Comparison of ENCODE assay signal across 3 cellular contexts in the genomic region with DNA sequence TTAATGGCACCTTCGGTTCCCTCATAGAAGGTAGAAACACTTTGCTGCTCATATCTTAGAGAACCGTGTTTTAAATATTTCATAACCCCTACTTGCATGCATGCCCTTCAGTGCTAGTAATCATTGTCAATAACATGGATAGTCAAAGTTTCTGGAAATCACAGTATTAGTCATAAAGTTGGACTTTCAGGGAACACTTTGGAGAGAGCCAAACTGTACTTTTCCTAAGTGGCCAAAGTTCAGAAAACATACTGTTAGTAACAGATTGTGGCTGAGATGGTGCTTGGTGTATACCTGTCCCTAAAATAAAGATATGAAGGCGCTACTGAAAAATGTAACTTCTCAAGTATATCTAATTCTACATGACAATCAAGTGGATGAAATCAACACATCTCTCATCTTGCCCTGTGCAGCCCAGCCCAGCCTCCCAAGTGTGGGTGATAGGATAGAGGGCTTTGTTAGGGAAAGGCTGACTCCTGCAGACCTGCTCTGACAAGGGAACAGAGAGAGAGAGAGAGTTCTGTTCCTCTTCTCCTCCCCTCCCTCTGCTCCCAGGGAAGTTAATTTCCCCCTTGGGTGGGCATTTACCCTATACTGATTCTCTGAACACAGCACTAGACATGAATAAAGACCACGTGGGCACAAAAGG.
TF ChIP-seq lines count a peak whose summit lies in the region.

No MANE protein-coding gene starts in this region.

TF ChIP-seq in GM23338, 12 proteins besides CTCF, POLR2A, EP300 and RAD21:
- no peak for TF ChIP-seq ETS1 (IDR thresholded peaks at IDR 0.05)
- no peak for TF ChIP-seq EZH2 (IDR thresholded peaks at IDR 0.05; ENCODE audit: low read depth, unreplicated experiment)
- no peak for TF ChIP-seq CREB1 (CRISPR knock-in tag; IDR thresholded peaks at IDR 0.05; ENCODE audit: low read depth)
- no peak for TF ChIP-seq POLR2AphosphoS5 (IDR thresholded peaks at IDR 0.05; ENCODE audit: low read depth)

TF ChIP-seq in H1, 55 proteins besides CTCF, POLR2A, EP300 and RAD21:
- TF ChIP-seq POLR2AphosphoS5 (IDR thresholded peaks at IDR 0.05; ENCODE audit: low read depth, low read length) (no peak), RFX5 (IDR thresholded peaks at IDR 0.05; ENCODE audit: borderline replicate concordance, low read depth, low read length) (no peak), TCF12 (IDR thresholded peaks at IDR 0.05; ENCODE audit: low read depth, low read length) (no peak), CBX5 (IDR thresholded peaks at IDR 0.05; ENCODE audit: low read depth, low read length) (no peak), KDM4A (IDR thresholded peaks at IDR 0.05; ENCODE audit: low read depth, low read length, severe bottlenecking) (no peak), SIX5 (IDR thresholded peaks at IDR 0.05; ENCODE audit: low read depth, low read length) (no peak), JUND (IDR thresholded peaks at IDR 0.05; ENCODE audit: low read length) (no peak), SP1 (IDR thresholded peaks at IDR 0.05; ENCODE audit: low read depth, low read length) (no peak), ATF2 (IDR thresholded peaks at IDR 0.05; ENCODE audit: low read length) (no peak), BCL11A (IDR thresholded peaks at IDR 0.05; ENCODE audit: low read depth in 2 of 2, low read length in 2 of 2) (no peak), SUZ12 (IDR thresholded peaks at IDR 0.05; ENCODE audit: low read length) (no peak), NANOG (IDR thresholded peaks at IDR 0.05; ENCODE audit: insufficient read depth, low read depth, low read length, poor library complexity, severe bottlenecking) (no peak)

TF ChIP-seq in HepG2, 621 proteins besides CTCF, POLR2A, EP300 and RAD21:
- TF ChIP-seq, protein P1, sequence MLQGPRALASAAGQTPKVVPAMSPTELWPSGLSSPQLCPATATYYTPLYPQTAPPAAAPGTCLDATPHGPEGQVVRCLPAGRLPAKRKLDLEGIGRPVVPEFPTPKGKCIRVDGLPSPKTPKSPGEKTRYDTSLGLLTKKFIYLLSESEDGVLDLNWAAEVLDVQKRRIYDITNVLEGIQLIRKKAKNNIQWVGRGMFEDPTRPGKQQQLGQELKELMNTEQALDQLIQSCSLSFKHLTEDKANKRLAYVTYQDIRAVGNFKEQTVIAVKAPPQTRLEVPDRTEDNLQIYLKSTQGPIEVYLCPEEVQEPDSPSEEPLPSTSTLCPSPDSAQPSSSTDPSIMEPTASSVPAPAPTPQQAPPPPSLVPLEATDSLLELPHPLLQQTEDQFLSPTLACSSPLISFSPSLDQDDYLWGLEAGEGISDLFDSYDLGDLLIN (CRISPR knock-in tag; IDR thresholded peaks at IDR 0.05; ENCODE audit: borderline replicate concordance), result no peak
- TF ChIP-seq ZNF350 (CRISPR knock-in tag; IDR thresholded peaks at IDR 0.05; ENCODE audit: borderline replicate concordance, low read depth) (no peak), PRPF4 (IDR thresholded peaks at IDR 0.05; ENCODE audit: low read depth, low read length, poor library complexity, severe bottlenecking) (no peak), MYPOP (CRISPR knock-in tag; IDR thresholded peaks at IDR 0.05) (no peak), ZNF407 (CRISPR knock-in tag; IDR thresholded peaks at IDR 0.05; ENCODE audit: not compliant biosample characterization) (no peak), POLR2AphosphoS2 (IDR thresholded peaks at IDR 0.05; ENCODE audit: low read depth, low read length) (no peak), HNF4A (CRISPR knock-in tag; IDR thresholded peaks at IDR 0.05) (0 out of 2 replicates have a peak, but pooled peaks have one; percentile 9), EHMT2 (IDR thresholded peaks at IDR 0.05; ENCODE audit: borderline replicate concordance, low read depth, low read length) (no peak), RARA (CRISPR knock-in tag; IDR thresholded peaks at IDR 0.05) (peak; percentile 42; the same call in 1 of the 2 replicates), ZNF772 (CRISPR knock-in tag; IDR thresholded peaks at IDR 0.05) (no peak), SIX1 (CRISPR knock-in tag; IDR thresholded peaks at IDR 0.05; ENCODE audit: borderline replicate concordance) (no peak), ZNF672 (CRISPR knock-in tag; IDR thresholded peaks at IDR 0.05) (no peak), ZNF776 (CRISPR knock-in tag; IDR thresholded peaks at IDR 0.05) (no peak)
- TF ChIP-seq, protein P2, sequence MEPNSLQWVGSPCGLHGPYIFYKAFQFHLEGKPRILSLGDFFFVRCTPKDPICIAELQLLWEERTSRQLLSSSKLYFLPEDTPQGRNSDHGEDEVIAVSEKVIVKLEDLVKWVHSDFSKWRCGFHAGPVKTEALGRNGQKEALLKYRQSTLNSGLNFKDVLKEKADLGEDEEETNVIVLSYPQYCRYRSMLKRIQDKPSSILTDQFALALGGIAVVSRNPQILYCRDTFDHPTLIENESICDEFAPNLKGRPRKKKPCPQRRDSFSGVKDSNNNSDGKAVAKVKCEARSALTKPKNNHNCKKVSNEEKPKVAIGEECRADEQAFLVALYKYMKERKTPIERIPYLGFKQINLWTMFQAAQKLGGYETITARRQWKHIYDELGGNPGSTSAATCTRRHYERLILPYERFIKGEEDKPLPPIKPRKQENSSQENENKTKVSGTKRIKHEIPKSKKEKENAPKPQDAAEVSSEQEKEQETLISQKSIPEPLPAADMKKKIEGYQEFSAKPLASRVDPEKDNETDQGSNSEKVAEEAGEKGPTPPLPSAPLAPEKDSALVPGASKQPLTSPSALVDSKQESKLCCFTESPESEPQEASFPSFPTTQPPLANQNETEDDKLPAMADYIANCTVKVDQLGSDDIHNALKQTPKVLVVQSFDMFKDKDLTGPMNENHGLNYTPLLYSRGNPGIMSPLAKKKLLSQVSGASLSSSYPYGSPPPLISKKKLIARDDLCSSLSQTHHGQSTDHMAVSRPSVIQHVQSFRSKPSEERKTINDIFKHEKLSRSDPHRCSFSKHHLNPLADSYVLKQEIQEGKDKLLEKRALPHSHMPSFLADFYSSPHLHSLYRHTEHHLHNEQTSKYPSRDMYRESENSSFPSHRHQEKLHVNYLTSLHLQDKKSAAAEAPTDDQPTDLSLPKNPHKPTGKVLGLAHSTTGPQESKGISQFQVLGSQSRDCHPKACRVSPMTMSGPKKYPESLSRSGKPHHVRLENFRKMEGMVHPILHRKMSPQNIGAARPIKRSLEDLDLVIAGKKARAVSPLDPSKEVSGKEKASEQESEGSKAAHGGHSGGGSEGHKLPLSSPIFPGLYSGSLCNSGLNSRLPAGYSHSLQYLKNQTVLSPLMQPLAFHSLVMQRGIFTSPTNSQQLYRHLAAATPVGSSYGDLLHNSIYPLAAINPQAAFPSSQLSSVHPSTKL (CRISPR knock-in tag; IDR thresholded peaks at IDR 0.05), result 0 out of 2 replicates have a peak, but pooled peaks have one; percentile 17
TF ChIP-seq in HepG2: peak in this region for 3.
